ENCODE assay signal across 8 cellular contexts in genomic region chr18:49813321-49814146, GRCh38. TPM values are rescaled to one million over a fixed set of nuclear protein-coding genes. Genes with fewer than 3 reads are reported as not detected.
A peak's percentile ranks its signal among the peaks of the same experiment; 100 is the strongest.
DNase-seq lines count a peak whose midpoint lies in the region; ATAC-seq, FAIRE-seq and TF ChIP-seq lines count a peak whose summit lies in the region.

A gene with protein sequence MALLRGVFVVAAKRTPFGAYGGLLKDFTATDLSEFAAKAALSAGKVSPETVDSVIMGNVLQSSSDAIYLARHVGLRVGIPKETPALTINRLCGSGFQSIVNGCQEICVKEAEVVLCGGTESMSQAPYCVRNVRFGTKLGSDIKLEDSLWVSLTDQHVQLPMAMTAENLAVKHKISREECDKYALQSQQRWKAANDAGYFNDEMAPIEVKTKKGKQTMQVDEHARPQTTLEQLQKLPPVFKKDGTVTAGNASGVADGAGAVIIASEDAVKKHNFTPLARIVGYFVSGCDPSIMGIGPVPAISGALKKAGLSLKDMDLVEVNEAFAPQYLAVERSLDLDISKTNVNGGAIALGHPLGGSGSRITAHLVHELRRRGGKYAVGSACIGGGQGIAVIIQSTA (minus strand): TSS chr18:49813533. CDS start chr18:49813484, 49 bp downstream.

- H3K9me1 ChIP-seq in keratinocyte (ENCODE audit: control insufficient read depth, extremely low read depth, insufficient read depth, low read length), result no peaks in the 10 kb centered on the region

- peaks cover 21% of the 10 kb centered on the region for H3K4me1 ChIP-seq in keratinocyte (ENCODE audit: control insufficient read depth, extremely low read depth, insufficient read depth, low read length)

- H3K36me3 ChIP-seq in keratinocyte (ENCODE audit: control insufficient read depth in 2 of 2, extremely low read depth in 1 of 2, insufficient read depth in 2 of 2, low read length in 2 of 2), result no peaks in the 10 kb centered on the region

- peak within 1 kb of the TSS; percentile 98 for H3K4me2 ChIP-seq in keratinocyte (ENCODE audit: control insufficient read depth, extremely low read depth, insufficient read depth, low read depth, low read length)

- peak; percentile 58 for FAIRE-seq in keratinocyte (lab: Jason Lieb, UNC)

- peak; percentile 90 for DNase-seq in AG08395 (ENCODE audit: low spot score)
- peak; percentile 87 for DNase-seq in NCI-H345 (lab: John Stamatoyannopoulos, UW)
- DNase-seq in activated CD4-positive, CD25-positive, alpha-beta regulatory T cell treated with anti-CD3 and anti-CD28 coated beads, Interleukin-2, amount 50 U/mL, for 16 hours (ENCODE audit: low read depth, low spot score), result peak; percentile 55
- peak; percentile 71 for DNase-seq in central memory CD4-positive, alpha-beta T cell
- peak; percentile 52 for DNase-seq in keratinocyte (ENCODE audit: low read depth, low spot score)
- peak; percentile 87 for DNase-seq in stimulated activated CD4-positive, alpha-beta T cell treated with anti-CD3 and anti-CD28 coated beads, Interleukin-15, amount 100 ng/mL, for 24 hours

- peak within 1 kb of the TSS; percentile 92 for H3K9ac ChIP-seq in keratinocyte (ENCODE audit: control insufficient read depth, extremely low read depth, insufficient read depth, low read length)

- H3K4me3 ChIP-seq in keratinocyte (ENCODE audit: control insufficient read depth in 2 of 3, extremely low read depth in 1 of 3, insufficient read depth in 2 of 3, low read depth in 1 of 3, low read length in 3 of 3), result peak within 1 kb of the TSS; percentile 73 to 92 (median 86)

- TF ChIP-seq CTCF in keratinocyte (optimal IDR thresholded peaks at IDR 0.05 in 1 of 3, IDR thresholded peaks at IDR 0.05 in 1 of 3, conservative IDR thresholded peaks at IDR 0.05 in 1 of 3; ENCODE audit: extremely low read depth in 1 of 3, insufficient read depth in 2 of 3, low read length in 3 of 3), result no peak

- dilution Hi-C loops in keratinocyte (cut with MboI; ENCODE audit: extremely low pct_ligation_motif_present, low sequenced_read_pairs), result no loop called here

- H2AFZ ChIP-seq in keratinocyte (ENCODE audit: control insufficient read depth, low read length), result peak within 1 kb of the TSS; percentile 93

- no peaks in the 10 kb centered on the region for H3K27me3 ChIP-seq in keratinocyte (ENCODE audit: control insufficient read depth, extremely low read depth, insufficient read depth, low read length)

- no peaks in the 10 kb centered on the region for H3K9me3 ChIP-seq in keratinocyte (ENCODE audit: control insufficient read depth, low read depth, low read length)

- no peaks in the 10 kb centered on the region for H3K79me2 ChIP-seq in keratinocyte (ENCODE audit: control insufficient read depth, insufficient read depth, low read length)

- ATAC-seq in GM18907 (IDR thresholded peaks at IDR 0.05; ENCODE audit: unreplicated experiment), result peak; percentile 82
- ATAC-seq in HG03139 (IDR thresholded peaks at IDR 0.05; ENCODE audit: unreplicated experiment), result peak; percentile 67

- H3K27ac ChIP-seq in keratinocyte (ENCODE audit: control insufficient read depth, insufficient read depth, low read length), result peak within 1 kb of the TSS; percentile 88

- H4K20me1 ChIP-seq in keratinocyte (ENCODE audit: control insufficient read depth, extremely low read depth, insufficient read depth, low read length), result no peaks in the 10 kb centered on the region

RNA-seq across cellular contexts. Expression of the gene that starts here (rescaled TPM):
- 2.3 to 2.8 TPM (median 2.4 TPM) in 3 replicates for polyA plus RNA-seq in keratinocyte
- polyA plus RNA-seq in keratinocyte (2011; ENCODE audit: low read depth), result 6.8 TPM
- polyA plus RNA-seq in keratinocyte (2011; cell fraction: cytosol; rRNA removed), result 1.8 and 2.8 TPM in 2 replicates
- polyA plus RNA-seq in keratinocyte (2011; cell fraction: nucleus; rRNA removed), result 2.6 and 2.9 TPM in 2 replicates
- polyA plus RNA-seq in keratinocyte (2012; ENCODE audit: low replicate concordance), result 3.4 and 7.9 TPM in 2 replicates
- polyA minus RNA-seq in keratinocyte, result 1.8 to 2.1 TPM (median 2.0 TPM) in 3 replicates
- 0.96 TPM for polyA minus RNA-seq in keratinocyte (2011; cell fraction: cytosol; rRNA and poly(A)+ RNA removed)
- polyA minus RNA-seq in keratinocyte (2011; cell fraction: nucleus; rRNA and poly(A)+ RNA removed), result 1.1 and 2.9 TPM in 2 replicates

Comparison
In these comparisons a context has a peak if more than half of its experiments do, and no peak if none do; other contexts are left out.
1. Peak in every context shown above with its lines: DNase-seq, ATAC-seq, H3K4me3 ChIP-seq and H3K27ac ChIP-seq.